In the genomic region with DNA sequence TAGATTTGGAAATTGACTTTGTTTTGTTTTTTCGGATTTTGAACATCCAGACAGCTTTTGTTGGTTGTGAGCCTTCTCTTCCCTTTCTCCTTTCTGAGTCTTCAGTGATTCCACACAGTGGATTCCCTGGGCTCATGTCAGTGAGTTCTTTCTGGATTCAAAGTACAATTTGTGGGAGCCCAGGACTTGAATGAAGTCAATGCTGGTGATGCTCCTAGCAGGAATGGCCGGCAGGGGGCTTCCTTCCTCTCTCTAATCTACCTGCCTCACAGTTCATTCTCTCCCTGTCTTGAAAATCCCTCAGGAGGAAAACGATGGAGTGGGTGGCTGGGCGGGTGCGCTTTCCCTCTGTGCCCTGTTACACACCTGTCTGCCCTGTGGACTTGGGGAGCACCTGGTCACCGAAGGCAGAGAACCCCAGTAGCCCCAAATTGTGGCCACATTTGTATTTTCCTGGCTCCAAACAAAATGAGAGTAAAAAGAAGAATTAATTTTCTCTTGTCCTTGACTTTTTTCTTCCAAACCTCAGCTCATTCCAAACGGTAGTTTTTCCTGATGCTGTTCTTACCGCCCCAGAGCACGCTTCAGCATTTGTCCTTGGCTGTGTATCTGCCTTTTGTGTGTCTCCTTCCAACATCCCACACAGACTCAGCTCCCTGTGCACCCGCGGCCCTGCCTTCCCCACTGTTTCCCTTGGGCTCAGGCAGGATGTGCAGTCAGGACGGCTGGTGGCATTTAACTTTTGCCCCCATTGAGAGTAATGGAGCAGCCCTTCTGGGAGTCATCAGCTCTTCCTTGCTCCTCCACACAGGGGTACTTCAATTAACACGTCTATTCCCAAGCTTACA, we compare ENCODE assay signal across 10 cellular contexts.
DNase-seq lines count a peak whose midpoint lies in the region; ATAC-seq and TF ChIP-seq lines count a peak whose summit lies in the region.
"Had no signal": no experiment of that assay in that cellular context is flagged by ENCODE, and none has a peak within 500 bp of the region (broad histone marks: within the 10 kb centered on the region; RNA-seq: fewer than 3 reads in every experiment).

No MANE protein-coding gene starts in this region.

- no peak for TF ChIP-seq POLR2A in NB4 (IDR thresholded peaks at IDR 0.05; ENCODE audit: extremely low read depth, insufficient read length)

- CTCF ChIA-PET in mammary epithelial cell (lab: Charles Lee; ENCODE audit: low non-redundant PET): no interaction called here

- peak; percentile 75 for TF ChIP-seq CTCF in NB4 (IDR thresholded peaks at IDR 0.05; ENCODE audit: low read depth, low read length)
- TF ChIP-seq CTCF in mammary epithelial cell (conservative IDR thresholded peaks at IDR 0.05 in 1 of 2, IDR thresholded peaks at IDR 0.05 in 1 of 2; ENCODE audit: extremely low read depth in 1 of 2, insufficient read depth in 1 of 2, low read depth in 1 of 2, low read length in 2 of 2): peak; percentile 65 to 73
- peak; percentile 51 for TF ChIP-seq CTCF in osteocyte (IDR thresholded peaks at IDR 0.05)

- in situ Hi-C loops in mammary epithelial cell (cut with MboI; ENCODE audit: low sequenced_read_pairs in 2 of 2): no loop called here

- H3K36me3 ChIP-seq in mammary epithelial cell (ENCODE audit: insufficient read depth, low read length): no peaks in the 10 kb centered on the region
- H3K36me3 ChIP-seq: neutrophil had no signal

- peaks cover 12% of the 10 kb centered on the region for H3K27me3 Mint-ChIP-seq in osteocyte (ENCODE audit: unreplicated experiment)

- no peak overlapping the region for H2AFZ ChIP-seq in mammary epithelial cell (ENCODE audit: low read depth, low read length)

- no peak for ATAC-seq in HG02870 (IDR thresholded peaks at IDR 0.05; ENCODE audit: unreplicated experiment)

- H3K27ac Mint-ChIP-seq in osteocyte (ENCODE audit: unreplicated experiment): no peak overlapping the region

- no peaks in the 10 kb centered on the region for H3K79me2 ChIP-seq in mammary epithelial cell (ENCODE audit: insufficient read depth, low read length)

- no peak overlapping the region for H3K4me3 ChIP-seq in NB4 (ENCODE audit: low read depth, low read length)
- no peak overlapping the region for H3K4me3 ChIP-seq in mammary epithelial cell (replicated peaks in 1 of 3; ENCODE audit: insufficient read depth in 1 of 3, low read depth in 2 of 3, low read length in 3 of 3)

- H3K36me3 Mint-ChIP-seq in osteocyte (ENCODE audit: unreplicated experiment): no peaks in the 10 kb centered on the region

- peaks cover 6% of the 10 kb centered on the region for H3K27me3 ChIP-seq in mammary epithelial cell (ENCODE audit: insufficient read depth, low read length)

- H3K9me3 Mint-ChIP-seq in osteocyte (ENCODE audit: unreplicated experiment): peaks cover 4% of the 10 kb centered on the region

- H3K4me1 Mint-ChIP-seq in osteocyte (ENCODE audit: unreplicated experiment): no peaks in the 10 kb centered on the region

- 23% methylated on average over 13 of the region's 13 CpGs for WGBS in mammary epithelial cell (ENCODE audit: low coverage, missing lambda C conversion rate)

- dilution Hi-C loops in mammary epithelial cell (cut with HindIII; ENCODE audit: low sequenced_read_pairs): no loop called here

- H3K4me2 ChIP-seq in mammary epithelial cell (ENCODE audit: insufficient read depth, low read depth, low read length): no peak overlapping the region

- no peak overlapping the region for H3K27ac ChIP-seq in mammary epithelial cell (ENCODE audit: insufficient read depth, low read depth, low read length)
- H3K27ac ChIP-seq: neutrophil had no signal

- no peak overlapping the region for H3K4me3 Mint-ChIP-seq in osteocyte (ENCODE audit: unreplicated experiment)

- intact Hi-C loops in mammary epithelial cell (cut with micrococcal nuclease) (loop anchor here (1.0 kb wide), 3 partner anchors 146 to 263 kb away; no protein-coding TSS in a partner anchor), posterior vena cava (cut with DNase I) (no loop called here)

- no peak overlapping the region for H3K9ac ChIP-seq in mammary epithelial cell (ENCODE audit: insufficient read depth, low read length)

- H3K9me3 ChIP-seq in mammary epithelial cell (replicated peaks; ENCODE audit: insufficient read depth, low read length): no peaks in the 10 kb centered on the region
- H3K9me3 ChIP-seq: neutrophil had no signal

- no TSS peak for BruUV-seq in mammary epithelial cell (replicated peaks; lab: Mats Ljungman, UMichigan)

- no peaks in the 10 kb centered on the region for H3K4me1 ChIP-seq in mammary epithelial cell (ENCODE audit: insufficient read depth, low read length)

- DNase-seq in NCI-H187 treated with DMSO at 0.1 percent for 48 hours (lab: John Stamatoyannopoulos, UW): peak; percentile 10
- DNase-seq in NCI-H187 (lab: John Stamatoyannopoulos, UW): no peak
- peak; percentile 46 for DNase-seq in NB4 (ENCODE audit: low read depth)
- DNase-seq in mammary epithelial cell: peak; percentile 35
- no peak for DNase-seq in osteocyte (ENCODE audit: extremely low spot score, unreplicated experiment)
- DNase-seq in posterior vena cava (ENCODE audit: low spot score): no peak
- DNase-seq in effector CD8-positive, alpha-beta T cell (lab: John Stamatoyannopoulos, UW): no peak
- DNase-seq: C1 segment of cervical spinal cord had no signal

- H4K20me1 ChIP-seq in mammary epithelial cell (ENCODE audit: insufficient read depth, low read length): no peaks in the 10 kb centered on the region

Comparison
In these comparisons a context has a peak if more than half of its experiments do, and no peak if none do; other contexts are left out.
1. DNase-seq: peak in NCI-H187 treated with DMSO at 0.1 percent for 48 hours (single experiment), NB4 (single experiment) and mammary epithelial cell (single experiment); none in NCI-H187 (0 of 2), osteocyte (single experiment), posterior vena cava (single experiment) and effector CD8-positive, alpha-beta T cell (single experiment).
2. Peak in every context shown above with its lines, with median percentiles within 50 percentile points of each other: CTCF ChIP-seq.